In the genomic region with DNA sequence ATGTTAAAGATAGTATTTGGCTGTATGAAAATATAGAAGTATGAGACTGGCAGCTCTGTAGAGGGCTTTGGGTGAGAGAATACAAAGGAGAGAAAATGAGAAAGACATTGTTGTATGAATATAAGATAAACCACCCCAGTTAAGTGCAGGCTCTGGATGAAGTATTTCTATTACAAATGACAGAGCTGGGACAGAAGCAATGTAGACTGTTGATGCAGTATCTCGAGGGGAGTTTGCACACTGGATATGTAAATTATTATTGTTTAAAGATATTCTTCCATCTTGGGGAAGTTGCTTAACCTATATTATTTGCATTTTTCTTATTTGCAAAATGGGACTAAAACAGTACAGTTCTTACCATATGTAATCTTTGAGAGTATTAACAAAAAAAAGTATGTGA, we compare ENCODE assay signal across 15 cellular contexts. TPM values are rescaled to one million over a fixed set of nuclear protein-coding genes. Genes with fewer than 3 reads are reported as not detected.
DNase-seq lines count a peak whose midpoint lies in the region; ATAC-seq and TF ChIP-seq lines count a peak whose summit lies in the region.
"Had no signal": no experiment of that assay in that cellular context is flagged by ENCODE, and none has a peak within 500 bp of the region (broad histone marks: within the 10 kb centered on the region; RNA-seq: fewer than 3 reads in every experiment).

No MANE protein-coding gene starts in this region.

- no peaks in the 10 kb centered on the region for H3K36me3 ChIP-seq in CD4-positive, CD25-positive, alpha-beta regulatory T cell (ENCODE audit: control insufficient read depth, insufficient read depth, low read length)
- peaks cover 2% of the 10 kb centered on the region for H3K36me3 ChIP-seq in GM06990 (ENCODE audit: control insufficient read depth, insufficient read depth, low read length)
- H3K36me3 ChIP-seq: BLaER1, HAP-1 had no signal

- peak overlapping the region in 1 of 4 donors; percentile 66 for H3K4me3 Mint-ChIP-seq in CD4-positive, CD25-positive, alpha-beta regulatory T cell
- H3K4me3 Mint-ChIP-seq in memory B cell: peak overlapping the region; percentile 14

- H3K9me3 Mint-ChIP-seq in CD4-positive, CD25-positive, alpha-beta regulatory T cell: no peaks in the 10 kb centered on the region
- no peaks in the 10 kb centered on the region for H3K9me3 Mint-ChIP-seq in memory B cell

- peak overlapping the region; percentile 49 for H3K27ac ChIP-seq in CD4-positive, CD25-positive, alpha-beta regulatory T cell (ENCODE audit: insufficient read depth, low read length, poor library complexity, severe bottlenecking)
- H3K27ac ChIP-seq: BLaER1 had no signal

- TF ChIP-seq POLR2A in GM19099 (IDR thresholded peaks at IDR 0.05; ENCODE audit: extremely low read depth, insufficient read length, low read depth): peak; percentile 51

- no peak for ATAC-seq in CD4-positive, CD25-positive, alpha-beta regulatory T cell (ENCODE audit: low read depth in 2 of 2)
- ATAC-seq in memory B cell (ENCODE audit: low read depth): no peak

- H3K27me3 Mint-ChIP-seq in CD4-positive, CD25-positive, alpha-beta regulatory T cell: no peaks in the 10 kb centered on the region
- H3K27me3 Mint-ChIP-seq in memory B cell: no peaks in the 10 kb centered on the region

- H3K36me3 Mint-ChIP-seq in CD4-positive, CD25-positive, alpha-beta regulatory T cell: peaks cover 4% of the 10 kb centered on the region
- H3K36me3 Mint-ChIP-seq in memory B cell: peaks cover 4% of the 10 kb centered on the region

- no peaks in the 10 kb centered on the region for H3K9me3 ChIP-seq in CD4-positive, CD25-positive, alpha-beta regulatory T cell (ENCODE audit: control insufficient read depth in 2 of 2, low read length in 2 of 2)
- H3K9me3 ChIP-seq: BLaER1, HAP-1 had no signal

- H3K27ac Mint-ChIP-seq in CD4-positive, CD25-positive, alpha-beta regulatory T cell: peak overlapping the region in 1 of 3 donors; percentile 88
- H3K27ac Mint-ChIP-seq in memory B cell: peak overlapping the region; percentile 96

- no peaks in the 10 kb centered on the region for H3K27me3 ChIP-seq in CD4-positive, CD25-positive, alpha-beta regulatory T cell (ENCODE audit: control insufficient read depth, insufficient read depth, low read length)
- no peaks in the 10 kb centered on the region for H3K27me3 ChIP-seq in GM06990 (replicated peaks; ENCODE audit: control insufficient read depth, insufficient read depth, low read length)
- H3K27me3 ChIP-seq: BLaER1 had no signal

- H3K4me3 ChIP-seq in CD4-positive, CD25-positive, alpha-beta regulatory T cell (ENCODE audit: low read depth, low read length): peak overlapping the region; percentile 58
- H3K4me3 ChIP-seq in GM06990 (replicated peaks; ENCODE audit: low read depth, low read length): 0 out of 2 replicates have a peak overlapping the region, but pooled peaks have one; percentile 13
- H3K4me3 ChIP-seq: BLaER1, HAP-1 had no signal

- peaks cover 6 to 65% (median 46%) of the 10 kb centered on the region in 4 donors for H3K4me1 Mint-ChIP-seq in CD4-positive, CD25-positive, alpha-beta regulatory T cell
- peaks cover 57% of the 10 kb centered on the region for H3K4me1 Mint-ChIP-seq in memory B cell

- H3K4me1 ChIP-seq in CD4-positive, CD25-positive, alpha-beta regulatory T cell (ENCODE audit: control insufficient read depth, insufficient read depth, low read length, poor library complexity, severe bottlenecking): peaks cover 28% of the 10 kb centered on the region
- H3K4me1 ChIP-seq: BLaER1, HAP-1 had no signal

- no peak for DNase-seq in CD4-positive, CD25-positive, alpha-beta regulatory T cell
- DNase-seq in GM06990 (ENCODE audit: extremely low read depth, insufficient read length) (no peak), memory B cell (ENCODE audit: low spot score in 2 of 2) (no peak), NCI-H2029 (lab: John Stamatoyannopoulos, UW) (no peak), HK-2 (ENCODE audit: unreplicated experiment) (no peak), GM19238 (ENCODE audit: insufficient read length, low spot score) (no peak)
- DNase-seq: DMS 273 treated with DMSO at 0.1 percent for 48 hours, EL, NCI-H1436, NCI-H2081 treated with DMSO at 0.1 percent for 48 hours, SHP77 treated with DMSO at 0.1 percent for 48 hours had no signal

- no peak for TF ChIP-seq CTCF in GM06990 (IDR thresholded peaks at IDR 0.05; ENCODE audit: insufficient read depth, low read length, poor library complexity, severe bottlenecking)

RNA-seq across cellular contexts. Expression of gene ENTPD1, which starts 31.5 kb away (rescaled TPM):
- 49.4 TPM for total RNA-seq in CD4-positive, CD25-positive, alpha-beta regulatory T cell
- 10 to 100 TPM in 3 of 4 donors, 1 to 10 TPM in 1; 3.5 to 38.3 (median 17.9) TPM for polyA plus RNA-seq in CD4-positive, CD25-positive, alpha-beta regulatory T cell
- total RNA-seq: HT-29 had no signal
